In genomic region chr1:25567710-25568089, GRCh38 we compare ENCODE assay signal across 11 cellular contexts. TPM values are rescaled to one million over a fixed set of nuclear protein-coding genes. Genes with fewer than 3 reads are reported as not detected.
DNase-seq lines count a peak whose midpoint lies in the region; ATAC-seq and TF ChIP-seq lines count a peak whose summit lies in the region.
"Had no signal": no experiment of that assay in that cellular context is flagged by ENCODE, and none has a peak within 500 bp of the region (broad histone marks: within the 10 kb centered on the region; RNA-seq: fewer than 3 reads in every experiment).

No MANE protein-coding gene starts in this region.

- H3K27me3 Mint-ChIP-seq in activated naive CD4-positive, alpha-beta T cell treated with anti-CD3 and anti-CD28 coated beads for 36 hours (ENCODE audit: low read depth): no peaks in the 10 kb centered on the region
- H3K27me3 Mint-ChIP-seq in chondrocyte (ENCODE audit: low read depth) (no peaks in the 10 kb centered on the region), mesothelial cell of epicardium (ENCODE audit: low read depth) (peaks cover 15% of the 10 kb centered on the region)
- H3K27me3 Mint-ChIP-seq: activated CD4-positive, alpha-beta memory T cell treated with anti-CD3 and anti-CD28 coated beads, Interleukin-2, amount 10 ng/mL, durations not matched to agents 7 days and 5 days had no signal

- H3K4me1 ChIP-seq in upper lobe of left lung: peaks cover 17 to 40% (median 24%) of the 10 kb centered on the region in 4 donors

- DNase-seq in activated naive CD4-positive, alpha-beta T cell treated with anti-CD3 and anti-CD28 coated beads for 36 hours: no peak
- no peak for DNase-seq in activated naive CD4-positive, alpha-beta T cell treated with Interleukin-2 at 50 U/mL for 16 hours
- DNase-seq in chondrocyte (ENCODE audit: low spot score) (no peak), mesothelial cell of epicardium (ENCODE audit: low spot score in 2 of 2, unreplicated experiment in 2 of 2) (no peak), upper lobe of left lung (peak in 1 of 2 donors; percentile 46), GF-D8 (lab: John Stamatoyannopoulos, UW) (no peak)
- no peak for DNase-seq in effector CD4-positive, alpha-beta T cell
- DNase-seq: activated CD4-positive, alpha-beta memory T cell treated with anti-CD3 and anti-CD28 coated beads, Interleukin-2, amount 10 ng/mL, durations not matched to agents 7 days and 5 days; cortex of kidney; stimulated activated naive CD4-positive, alpha-beta T cell had no signal

- intact Hi-C loops in activated naive CD4-positive, alpha-beta T cell treated with anti-CD3 and anti-CD28 coated beads for 36 hours (cut with micrococcal nuclease): no loop called here

- H3K36me3 ChIP-seq in upper lobe of left lung: peaks cover 0 to 32% (median 21%) of the 10 kb centered on the region in 4 donors

- H3K27ac Mint-ChIP-seq in activated naive CD4-positive, alpha-beta T cell treated with anti-CD3 and anti-CD28 coated beads for 36 hours: peak overlapping the region; percentile 28
- H3K27ac Mint-ChIP-seq in chondrocyte (ENCODE audit: unreplicated experiment) (peak overlapping the region; percentile 96), mesothelial cell of epicardium (peak overlapping the region; percentile 19)
- H3K27ac Mint-ChIP-seq: activated CD4-positive, alpha-beta memory T cell treated with anti-CD3 and anti-CD28 coated beads, Interleukin-2, amount 10 ng/mL, durations not matched to agents 7 days and 5 days had no signal

- H3K27me3 ChIP-seq in upper lobe of left lung: no peaks in the 10 kb centered on the region

- H3K4me1 Mint-ChIP-seq in activated naive CD4-positive, alpha-beta T cell treated with anti-CD3 and anti-CD28 coated beads for 36 hours (ENCODE audit: low read depth): peaks cover 80% of the 10 kb centered on the region
- H3K4me1 Mint-ChIP-seq in chondrocyte (ENCODE audit: low read depth) (peaks cover 56% of the 10 kb centered on the region), mesothelial cell of epicardium (peaks cover 42% of the 10 kb centered on the region)

- ATAC-seq in upper lobe of left lung (ENCODE audit: low FRiP score in 2 of 2) (no peak), HG03439 (IDR thresholded peaks at IDR 0.05; ENCODE audit: unreplicated experiment) (no peak)

- TF ChIP-seq POLR2A in upper lobe of left lung (IDR thresholded peaks at IDR 0.05): no peak

- H3K9me3 ChIP-seq in upper lobe of left lung: no peaks in the 10 kb centered on the region

- TF ChIP-seq CTCF in chondrocyte (IDR thresholded peaks at IDR 0.05) (no peak), mesothelial cell of epicardium (IDR thresholded peaks at IDR 0.05; ENCODE audit: unreplicated experiment) (no peak), upper lobe of left lung (IDR thresholded peaks at IDR 0.05) (no peak)

- CTCF ChIA-PET in activated naive CD4-positive, alpha-beta T cell treated with anti-CD3 and anti-CD28 coated beads for 36 hours (lab: Charles Lee): interaction anchor here (0.6 to 4.6 kb wide), 4 partner anchors 19 to 279 kb away, joined by 3 to 48 read pairs (median 6); no protein-coding TSS in a partner anchor

- H3K4me3 ChIP-seq in upper lobe of left lung: no peak overlapping the region

- H3K36me3 Mint-ChIP-seq in activated naive CD4-positive, alpha-beta T cell treated with anti-CD3 and anti-CD28 coated beads for 36 hours (ENCODE audit: low read depth): peaks cover 7% of the 10 kb centered on the region
- H3K36me3 Mint-ChIP-seq in chondrocyte (ENCODE audit: low read depth): peaks cover 4% of the 10 kb centered on the region
- no peaks in the 10 kb centered on the region for H3K36me3 Mint-ChIP-seq in mesothelial cell of epicardium

- WGBS in upper lobe of left lung, 2 donors: 76 to 87% methylated on average over 9 to 10 of the region's 10 CpGs

- H3K27ac ChIP-seq in upper lobe of left lung: peak overlapping the region; percentile 26 to 77 (median 64)

- H3K4me3 Mint-ChIP-seq in activated naive CD4-positive, alpha-beta T cell treated with anti-CD3 and anti-CD28 coated beads for 36 hours: no peak overlapping the region
- no peak overlapping the region for H3K4me3 Mint-ChIP-seq in chondrocyte (ENCODE audit: unreplicated experiment)
- no peak overlapping the region for H3K4me3 Mint-ChIP-seq in mesothelial cell of epicardium
- H3K4me3 Mint-ChIP-seq: activated CD4-positive, alpha-beta memory T cell treated with anti-CD3 and anti-CD28 coated beads, Interleukin-2, amount 10 ng/mL, durations not matched to agents 7 days and 5 days had no signal

- no peaks in the 10 kb centered on the region for H3K9me3 Mint-ChIP-seq in activated naive CD4-positive, alpha-beta T cell treated with anti-CD3 and anti-CD28 coated beads for 36 hours
- H3K9me3 Mint-ChIP-seq in chondrocyte (ENCODE audit: low read depth) (no peaks in the 10 kb centered on the region), mesothelial cell of epicardium (no peaks in the 10 kb centered on the region)
- H3K9me3 Mint-ChIP-seq: activated CD4-positive, alpha-beta memory T cell treated with anti-CD3 and anti-CD28 coated beads, Interleukin-2, amount 10 ng/mL, durations not matched to agents 7 days and 5 days had no signal

- no peak for TF ChIP-seq EP300 in upper lobe of left lung (IDR thresholded peaks at IDR 0.05)

RNA-seq across cellular contexts. Expression of gene LDLRAP1, which starts 24.3 kb away (rescaled TPM):
- total RNA-seq in activated naive CD4-positive, alpha-beta T cell treated with anti-CD3 and anti-CD28 coated beads for 36 hours: 10 to 100 TPM; 19.1 to 19.7 TPM
- 20.7 to 23.5 TPM (median 23.5 TPM) in 3 replicates for total RNA-seq in chondrocyte
- 9.1 to 10.0 TPM (median 9.9 TPM) in 3 replicates for total RNA-seq in mesothelial cell of epicardium
- 10 to 100 TPM; 16.7 to 36.1 (median 30.5) TPM for total RNA-seq in upper lobe of left lung

RNA-seq across cellular contexts. Expression of gene MAN1C1, which starts 48.9 kb away (rescaled TPM):
- total RNA-seq in activated naive CD4-positive, alpha-beta T cell treated with anti-CD3 and anti-CD28 coated beads for 36 hours: 1 to 10 TPM; 4.9 to 6.3 TPM
- total RNA-seq in chondrocyte (10.7 to 11.3 TPM (median 10.9 TPM) in 3 replicates), mesothelial cell of epicardium (2.9 to 3.2 TPM (median 2.9 TPM) in 3 replicates), upper lobe of left lung (10 to 100 TPM in 4 of 6 donors, 1 to 10 TPM in 2; 5.3 to 32.5 (median 16.2) TPM)

Comparison
In these comparisons a context has a peak if more than half of its experiments do, and no peak if none do; other contexts are left out.
1. H3K27ac Mint-ChIP-seq: peak in every context shown above with its lines; median percentile 96 in chondrocyte; 28 in activated naive CD4-positive, alpha-beta T cell treated with anti-CD3 and anti-CD28 coated beads for 36 hours; 19 in mesothelial cell of epicardium.